15 cellular contexts compared by ENCODE assay signal in genomic region chr7:23074443-23075244, GRCh38. TPM values are rescaled to one million over a fixed set of nuclear protein-coding genes. Genes with fewer than 3 reads are reported as not detected.
A peak's percentile ranks its signal among the peaks of the same experiment; 100 is the strongest.
DNase-seq lines count a peak whose midpoint lies in the region; ATAC-seq, FAIRE-seq and TF ChIP-seq lines count a peak whose summit lies in the region.
"Had no signal": no experiment of that assay in that cellular context is flagged by ENCODE, and none has a peak within 500 bp of the region (broad histone marks: within the 10 kb centered on the region; RNA-seq: fewer than 3 reads in every experiment).

No MANE protein-coding gene starts in this region.

- ATAC-seq in Right ventricle myocardium superior (ENCODE audit: poor library complexity) (peak; percentile 32), HG02798 (IDR thresholded peaks at IDR 0.05; ENCODE audit: poor library complexity, unreplicated experiment) (no peak)
- no peak for ATAC-seq in activated CD8-positive, alpha-beta T cell treated with anti-CD3 and anti-CD28 coated beads for 36 hours
- ATAC-seq: activated CD4-positive, alpha-beta T cell treated with anti-CD3 and anti-CD28 coated beads for 36 hours had no signal

- no peak for DNase-seq in Right ventricle myocardium superior
- no peak for DNase-seq in right atrium auricular region (ENCODE audit: low spot score)
- peak; percentile 47 for DNase-seq in NCI-H2196 treated with DMSO at 0.1 percent for 48 hours (lab: John Stamatoyannopoulos, UW; ENCODE audit: unreplicated experiment)
- peak; percentile 25 for DNase-seq in bronchial epithelial cell (ENCODE audit: low read depth)
- DNase-seq in progenitor cell of endocrine pancreas (ENCODE audit: low spot score, unreplicated experiment) = no peak
- no peak for DNase-seq in cerebellar nuclear complex (lab: John Stamatoyannopoulos, UW)
- DNase-seq in activated CD8-positive, alpha-beta T cell treated with anti-CD3 and anti-CD28 coated beads for 36 hours = no peak
- DNase-seq: ACHN; activated CD4-positive, alpha-beta T cell treated with anti-CD3 and anti-CD28 coated beads for 36 hours; activated T-cell treated with anti-CD3 and anti-CD28 coated beads, Interleukin-2, amount 50 U/mL, for 48 hours; amniotic stem cell; MV-4-11; uterus had no signal

- H3K9me3 ChIP-seq in right atrium auricular region = no peaks in the 10 kb centered on the region
- H3K9me3 ChIP-seq: uterus had no signal

- H3K4me3 Mint-ChIP-seq in progenitor cell of endocrine pancreas (ENCODE audit: low read depth) = peak overlapping the region; percentile 2
- no peak overlapping the region for H3K4me3 Mint-ChIP-seq in activated CD8-positive, alpha-beta T cell treated with anti-CD3 and anti-CD28 coated beads for 36 hours
- H3K4me3 Mint-ChIP-seq: activated CD4-positive, alpha-beta T cell treated with anti-CD3 and anti-CD28 coated beads for 36 hours had no signal

- peaks cover 49% of the 10 kb centered on the region for H3K4me1 Mint-ChIP-seq in progenitor cell of endocrine pancreas (ENCODE audit: low read depth)
- H3K4me1 Mint-ChIP-seq in activated CD8-positive, alpha-beta T cell treated with anti-CD3 and anti-CD28 coated beads for 36 hours (ENCODE audit: low read depth) = no peaks in the 10 kb centered on the region
- H3K4me1 Mint-ChIP-seq: activated CD4-positive, alpha-beta T cell treated with anti-CD3 and anti-CD28 coated beads for 36 hours had no signal

- TF ChIP-seq CTCF in right atrium auricular region (IDR thresholded peaks at IDR 0.05) = no peak
- TF ChIP-seq CTCF in bronchial epithelial cell (IDR thresholded peaks at IDR 0.05; ENCODE audit: insufficient read depth, low read length, severe bottlenecking) = no peak
- TF ChIP-seq CTCF in progenitor cell of endocrine pancreas (IDR thresholded peaks at IDR 0.05; ENCODE audit: unreplicated experiment) = no peak
- TF ChIP-seq CTCF in activated CD8-positive, alpha-beta T cell treated with anti-CD3 and anti-CD28 coated beads for 36 hours (IDR thresholded peaks at IDR 0.05) = no peak

- no peaks in the 10 kb centered on the region for H3K36me3 Mint-ChIP-seq in progenitor cell of endocrine pancreas (ENCODE audit: insufficient read depth)
- no peaks in the 10 kb centered on the region for H3K36me3 Mint-ChIP-seq in activated CD8-positive, alpha-beta T cell treated with anti-CD3 and anti-CD28 coated beads for 36 hours (ENCODE audit: low read depth)

- H3K36me3 ChIP-seq in right atrium auricular region = no peaks in the 10 kb centered on the region
- H3K36me3 ChIP-seq in bronchial epithelial cell (ENCODE audit: control insufficient read depth, insufficient read depth, low read length) = no peaks in the 10 kb centered on the region
- H3K36me3 ChIP-seq: uterus had no signal

- POLR2A ChIA-PET in activated CD8-positive, alpha-beta T cell treated with anti-CD3 and anti-CD28 coated beads for 36 hours (lab: Charles Lee) = no interaction called here

- no peak for FAIRE-seq in bronchial epithelial cell (lab: Jason Lieb, UNC)
- FAIRE-seq: D721Med had no signal

- H3K27me3 ChIP-seq in right atrium auricular region = no peaks in the 10 kb centered on the region
- H3K27me3 ChIP-seq in bronchial epithelial cell (ENCODE audit: control insufficient read depth, insufficient read depth, low read length) = peaks cover 15% of the 10 kb centered on the region
- H3K27me3 ChIP-seq: uterus had no signal

- H3K4me3 ChIP-seq in right atrium auricular region (no peak overlapping the region), bronchial epithelial cell (ENCODE audit: low read depth, low read length) (no peak overlapping the region)
- H3K4me3 ChIP-seq: uterus had no signal

- CTCF ChIA-PET in activated CD8-positive, alpha-beta T cell treated with anti-CD3 and anti-CD28 coated beads for 36 hours (lab: Charles Lee) = interaction anchor here (0.6 to 1.3 kb wide), 2 partner anchors 11 to 125 kb away, joined by 3 to 4 read pairs; no protein-coding TSS in a partner anchor

- intact Hi-C loops in Right ventricle myocardium superior (cut with DNase I) = no loop called here
- intact Hi-C loops in activated CD8-positive, alpha-beta T cell treated with anti-CD3 and anti-CD28 coated beads for 36 hours (cut with micrococcal nuclease) = no loop called here

- peaks cover 0 to 22% of the 10 kb centered on the region in 2 donors for H3K4me1 ChIP-seq in right atrium auricular region
- H3K4me1 ChIP-seq: uterus had no signal

- H3K27ac ChIP-seq in right atrium auricular region = peak overlapping the region in 1 of 2 donors; percentile 84
- H3K27ac ChIP-seq: uterus had no signal

- peak overlapping the region; percentile 75 for H3K27ac Mint-ChIP-seq in progenitor cell of endocrine pancreas
- no peak overlapping the region for H3K27ac Mint-ChIP-seq in activated CD8-positive, alpha-beta T cell treated with anti-CD3 and anti-CD28 coated beads for 36 hours
- H3K27ac Mint-ChIP-seq: activated CD4-positive, alpha-beta T cell treated with anti-CD3 and anti-CD28 coated beads for 36 hours had no signal

- H3K27me3 Mint-ChIP-seq in progenitor cell of endocrine pancreas = no peaks in the 10 kb centered on the region
- peaks cover 9% of the 10 kb centered on the region for H3K27me3 Mint-ChIP-seq in activated CD8-positive, alpha-beta T cell treated with anti-CD3 and anti-CD28 coated beads for 36 hours

- H3K9me3 Mint-ChIP-seq in progenitor cell of endocrine pancreas (ENCODE audit: low read depth) = no peaks in the 10 kb centered on the region
- no peaks in the 10 kb centered on the region for H3K9me3 Mint-ChIP-seq in activated CD8-positive, alpha-beta T cell treated with anti-CD3 and anti-CD28 coated beads for 36 hours

RNA-seq across cellular contexts. Expression of gene KLHL7, which starts 30.9 kb away (rescaled TPM):
- total RNA-seq in Right ventricle myocardium superior = 167 TPM
- 10 to 100 TPM; 37.3 to 87.6 TPM for total RNA-seq in right atrium auricular region
- total RNA-seq in bronchial epithelial cell = 20.8 and 28.7 TPM in 2 replicates
- total RNA-seq in progenitor cell of endocrine pancreas = 64.2 and 68.9 TPM in 2 replicates
- 10 to 100 TPM; 17.1 to 18.2 TPM for total RNA-seq in activated CD8-positive, alpha-beta T cell treated with anti-CD3 and anti-CD28 coated beads for 36 hours

Comparison
In these comparisons a context has a peak if more than half of its experiments do, and no peak if none do; other contexts are left out.
1. DNase-seq: peak in NCI-H2196 treated with DMSO at 0.1 percent for 48 hours (single experiment) and bronchial epithelial cell (single experiment); none in Right ventricle myocardium superior (single experiment), right atrium auricular region (single experiment), progenitor cell of endocrine pancreas (single experiment), cerebellar nuclear complex (0 of 2) and activated CD8-positive, alpha-beta T cell treated with anti-CD3 and anti-CD28 coated beads for 36 hours (single experiment).